20 cellular contexts compared by ENCODE assay signal in genomic region chr2:209958016-209958415, GRCh38. TPM values are rescaled to one million over a fixed set of nuclear protein-coding genes. Genes with fewer than 3 reads are reported as not detected.
DNase-seq lines count a peak whose midpoint lies in the region; ATAC-seq and TF ChIP-seq lines count a peak whose summit lies in the region.
"Had no signal": no experiment of that assay in that cellular context is flagged by ENCODE, and none has a peak within 500 bp of the region (broad histone marks: within the 10 kb centered on the region; RNA-seq: fewer than 3 reads in every experiment).

No MANE protein-coding gene starts in this region.

- H3K4me1 ChIP-seq in SJCRH30 (peaks cover 32% of the 10 kb centered on the region), neural progenitor cell (peaks cover 29% of the 10 kb centered on the region)

- H3K36me3 ChIP-seq in SJCRH30 (no peaks in the 10 kb centered on the region), neural progenitor cell (no peaks in the 10 kb centered on the region)
- H3K36me3 ChIP-seq: BE2C; BLaER1 treated with 17β-estradiol and CSF1 and Interleukin-3, amounts not matched to agents 10 nM and 100 nM had no signal

- H3K4me1 Mint-ChIP-seq in neural progenitor cell: peaks cover 50% of the 10 kb centered on the region
- H3K4me1 Mint-ChIP-seq: CD14-positive monocyte had no signal

- H3K9me3 Mint-ChIP-seq in neural progenitor cell: peaks cover 2% of the 10 kb centered on the region
- H3K9me3 Mint-ChIP-seq: CD14-positive monocyte; CD4-positive, alpha-beta T cell; GM23338; H9 had no signal

- H3K27ac Mint-ChIP-seq in neural progenitor cell: peak overlapping the region; percentile 17
- H3K27ac Mint-ChIP-seq: CD14-positive monocyte; CD4-positive, alpha-beta T cell; GM23338; H9 had no signal

- peak overlapping the region; percentile 73 for H3K27ac ChIP-seq in SJCRH30
- no peak overlapping the region for H3K27ac ChIP-seq in neural progenitor cell
- H3K27ac ChIP-seq: 22Rv1; BLaER1 treated with 17β-estradiol and CSF1 and Interleukin-3, amounts not matched to agents 10 nM and 100 nM had no signal

- no peak for TF ChIP-seq CTCF in neural progenitor cell (IDR thresholded peaks at IDR 0.05)

- no peaks in the 10 kb centered on the region for H3K79me2 ChIP-seq in neural progenitor cell (ENCODE audit: low read depth)

- H3F3A ChIP-seq in neural progenitor cell (ENCODE audit: low read depth): peaks cover 21% of the 10 kb centered on the region

- H3K36me3 Mint-ChIP-seq in neural progenitor cell: peaks cover 5% of the 10 kb centered on the region
- H3K36me3 Mint-ChIP-seq: CD14-positive monocyte had no signal

- H3K4me3 ChIP-seq in SJCRH30: no peak overlapping the region
- H3K4me3 ChIP-seq in neural progenitor cell: no peak overlapping the region
- H3K4me3 ChIP-seq: BLaER1 treated with 17β-estradiol and CSF1 and Interleukin-3, amounts not matched to agents 10 nM and 100 nM; GM23338 had no signal

- DNase-seq in SJCRH30: peak; percentile 25 to 80
- peak; percentile 22 for DNase-seq in left kidney (ENCODE audit: low read depth, low spot score)
- no peak for DNase-seq in neural progenitor cell (ENCODE audit: low spot score)
- no peak for DNase-seq in activated CD8-positive, alpha-beta memory T cell treated with anti-CD3 and anti-CD28 coated beads for 24 hours
- DNase-seq in MV-4-11 (lab: John Stamatoyannopoulos, UW): no peak
- DNase-seq: AML-193; BE2C; Calu3; CD4-positive, alpha-beta T cell; COR-L47; DMS53; DMS79 treated with DMSO at 0.1 percent for 48 hours; GF-D8; H9 had no signal

- no peak overlapping the region for H3K9ac ChIP-seq in neural progenitor cell
- H3K9ac ChIP-seq: BLaER1 treated with 17β-estradiol and CSF1 and Interleukin-3, amounts not matched to agents 10 nM and 100 nM had no signal

- H3K27me3 ChIP-seq in SJCRH30 (no peaks in the 10 kb centered on the region), neural progenitor cell (no peaks in the 10 kb centered on the region)
- H3K27me3 ChIP-seq: BE2C; BLaER1 treated with 17β-estradiol and CSF1 and Interleukin-3, amounts not matched to agents 10 nM and 100 nM had no signal

- H3K9me3 ChIP-seq in SJCRH30 (replicated peaks) (no peaks in the 10 kb centered on the region), neural progenitor cell (ENCODE audit: low read depth) (no peaks in the 10 kb centered on the region)
- H3K9me3 ChIP-seq: BE2C; BLaER1 treated with 17β-estradiol and CSF1 and Interleukin-3, amounts not matched to agents 10 nM and 100 nM had no signal

- no peak overlapping the region for H2AFZ ChIP-seq in neural progenitor cell (replicated peaks)
- H2AFZ ChIP-seq: GM23338 had no signal

- no peak overlapping the region for H3K4me2 ChIP-seq in neural progenitor cell
- H3K4me2 ChIP-seq: BLaER1 treated with 17β-estradiol and CSF1 and Interleukin-3, amounts not matched to agents 10 nM and 100 nM; GM23338 had no signal

- H4K20me1 ChIP-seq in neural progenitor cell (ENCODE audit: low read depth): no peaks in the 10 kb centered on the region
- H4K20me1 ChIP-seq: BLaER1 treated with 17β-estradiol and CSF1 and Interleukin-3, amounts not matched to agents 10 nM and 100 nM had no signal

- no peak for ATAC-seq in GM19455 (IDR thresholded peaks at IDR 0.05; ENCODE audit: unreplicated experiment)
- ATAC-seq: GM23338, HCT116 had no signal

- H3K4me3 Mint-ChIP-seq in neural progenitor cell: no peak overlapping the region
- H3K4me3 Mint-ChIP-seq: CD14-positive monocyte; CD4-positive, alpha-beta T cell; GM23338; H9 had no signal

- H3K27me3 Mint-ChIP-seq in neural progenitor cell (ENCODE audit: insufficient read depth, low read depth): no peaks in the 10 kb centered on the region

RNA-seq across cellular contexts. Expression of gene RPE, which starts 44.4 kb away (rescaled TPM):
- total RNA-seq in SJCRH30 (2014; rRNA removed; shearing (Covaris generic)): 69.7 and 75.1 TPM in 2 replicates
- total RNA-seq in neural progenitor cell (ENCODE audit: low replicate concordance): 92.3 TPM in 2 replicates

Comparison
In these comparisons a context has a peak if more than half of its experiments do, and no peak if none do; other contexts are left out.
1. DNase-seq: peak in SJCRH30 (2 of 2) and left kidney (single experiment); none in neural progenitor cell (single experiment), activated CD8-positive, alpha-beta memory T cell treated with anti-CD3 and anti-CD28 coated beads for 24 hours (single experiment) and MV-4-11 (single experiment).